8 cellular contexts compared by ENCODE assay signal in genomic region chr15:48966595-48967301, GRCh38. TPM values are rescaled to one million over a fixed set of nuclear protein-coding genes. Genes with fewer than 3 reads are reported as not detected.
DNase-seq lines count a peak whose midpoint lies in the region; ATAC-seq, FAIRE-seq and TF ChIP-seq lines count a peak whose summit lies in the region.

No MANE protein-coding gene starts in this region.

- H3K27me3 ChIP-seq in right lobe of liver, result peaks cover 0 to 8% of the 10 kb centered on the region in 2 donors

- FAIRE-seq in GM12892 (lab: Jason Lieb, UNC) (peak; percentile 82), HTR-8/SVneo (lab: Jason Lieb, UNC) (peak; percentile 9)

- H3K9me3 ChIP-seq in right lobe of liver, result no peaks in the 10 kb centered on the region

- in situ Hi-C loops in astrocyte of the cerebellum (cut with HindIII; ENCODE audit: low sequenced_read_pairs), result no loop called here

- H3K4me1 ChIP-seq in right lobe of liver, result peaks cover 0 to 13% (median 4%) of the 10 kb centered on the region in 4 donors

- 63% methylated on average over 2 of the region's 2 CpGs for WGBS in right lobe of liver (ENCODE audit: insufficient coverage, low coverage, low lambda C conversion rate, missing lambda C conversion rate)

- no peak overlapping the region for H3K27ac ChIP-seq in right lobe of liver

- no peaks in the 10 kb centered on the region for H3K36me3 ChIP-seq in right lobe of liver

- intact Hi-C loops in right lobe of liver (cut with DNase I), result no loop called here

- ATAC-seq in GM21529 (IDR thresholded peaks at IDR 0.05; ENCODE audit: unreplicated experiment) (peak; percentile 70), right lobe of liver (no peak)

- no peak overlapping the region for H3K4me3 ChIP-seq in astrocyte of the cerebellum (ENCODE audit: low read depth, low read length)
- H3K4me3 ChIP-seq in right lobe of liver, result no peak overlapping the region

- TF ChIP-seq CTCF in astrocyte of the cerebellum (IDR thresholded peaks at IDR 0.05; ENCODE audit: low read depth, low read length, missing control alignments) (no peak), right lobe of liver (IDR thresholded peaks at IDR 0.05) (no peak)

- TF ChIP-seq POLR2A in GM12892 (IDR thresholded peaks at IDR 0.05; ENCODE audit: low read depth, low read length) (no peak), right lobe of liver (IDR thresholded peaks at IDR 0.05) (no peak)

- DNase-seq in GM12892 (ENCODE audit: insufficient read length), result no peak
- no peak for DNase-seq in HTR-8/SVneo (ENCODE audit: insufficient read length, low spot score)
- peak; percentile 53 for DNase-seq in astrocyte of the cerebellum (ENCODE audit: low read depth)
- DNase-seq in right lobe of liver, result no peak
- DNase-seq in NCI-H1092 (lab: John Stamatoyannopoulos, UW), result no peak
- no peak for DNase-seq in D341Med (ENCODE audit: low spot score)
- no peak for DNase-seq in GM19240 (ENCODE audit: insufficient read length, low spot score)

RNA-seq across cellular contexts. Expression of gene SHC4, which starts 3.0 kb away (rescaled TPM):
- not detected for polyA plus RNA-seq in GM12892 (2012; ENCODE audit: missing spikeins)
- under 1 TPM in 3 of 6 experiments, not detected in 3; 0.04 to 0.87 (median 0.04) TPM for total RNA-seq in right lobe of liver
